Comparison of ENCODE assay signal across 25 cellular contexts in the genomic region with DNA sequence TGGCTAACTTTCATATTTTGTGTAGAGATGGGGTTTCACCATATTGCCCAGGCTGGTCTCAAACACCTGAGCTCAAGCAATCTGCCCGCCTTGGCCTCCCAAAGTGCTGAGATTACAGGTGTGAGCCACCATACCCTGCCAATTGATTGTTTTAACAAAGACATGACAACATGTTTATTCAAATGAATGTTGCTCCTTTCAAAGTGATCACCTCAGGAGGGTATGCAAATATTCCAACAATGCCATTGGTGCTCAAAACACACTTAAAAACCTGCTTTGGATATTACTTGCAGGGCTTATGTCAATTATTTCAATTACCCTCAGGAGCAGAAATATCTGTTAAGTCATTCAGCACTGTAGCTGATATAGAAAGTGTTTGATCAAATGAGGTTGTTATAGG. TPM values are rescaled to one million over a fixed set of nuclear protein-coding genes. Genes with fewer than 3 reads are reported as not detected.
"Had no signal": no experiment of that assay in that cellular context is flagged by ENCODE, and none has a peak within 500 bp of the region (broad histone marks: within the 10 kb centered on the region; RNA-seq: fewer than 3 reads in every experiment).

No MANE protein-coding gene starts in this region.

- H3K27me3 Mint-ChIP-seq: stimulated activated memory B cell treated with anti-CD40 and anti-IgM and Interleukin-4, amounts not matched to agents 10 μg/mL and 1 μg/mL and 100 μg/mL, for 72 hours had no signal

- H3K4me3 ChIP-seq: esophagus muscularis mucosa, right lobe of liver, skin epidermis, stomach, transverse colon had no signal

- ATAC-seq: left colon; right lobe of liver; stimulated activated memory B cell treated with anti-CD40 and anti-IgM and Interleukin-4, amounts not matched to agents 10 μg/mL and 1 μg/mL and 100 μg/mL, for 72 hours had no signal

- DNase-seq: activated CD4-positive, alpha-beta T cell treated with anti-CD3 and anti-CD28 coated beads, Interleukin-2, amount 50 U/mL, for 1 hour; activated CD4-positive, CD25-positive, alpha-beta regulatory T cell treated with anti-CD3 and anti-CD28 coated beads, Interleukin-2, amount 50 U/mL, for 72 hours; activated naive CD4-positive, alpha-beta T cell treated with anti-CD3 and anti-CD28 coated beads, Interleukin-2, amount 50 U/mL, for 16 hours; activated T-cell treated with anti-CD3 and anti-CD28 coated beads, Interleukin-2, amount 50 U/mL, for 1 hour; central memory CD4-positive, alpha-beta T cell; dermis blood vessel endothelial cell; effector CD8-positive, alpha-beta T cell; head of caudate nucleus; hypothalamus; left colon; mesenchymal stem cell; naive B cell; posterior cingulate gyrus; right lobe of liver; stimulated activated CD4-positive, alpha-beta T cell treated with anti-CD3 and anti-CD28 coated beads, Interleukin-2, amount 100 ng/mL, for 24 hours; stomach; transverse colon had no signal

- H3K27me3 ChIP-seq: esophagus muscularis mucosa, right lobe of liver, stomach, transverse colon had no signal

- H3K36me3 ChIP-seq: esophagus muscularis mucosa, right lobe of liver, transverse colon had no signal

- H3K27ac ChIP-seq: esophagus muscularis mucosa, right lobe of liver, skin epidermis had no signal

- H3K4me3 Mint-ChIP-seq: naive B cell; neural crest cell; stimulated activated memory B cell treated with anti-CD40 and anti-IgM and Interleukin-4, amounts not matched to agents 10 μg/mL and 1 μg/mL and 100 μg/mL, for 72 hours had no signal

- H3K9me3 Mint-ChIP-seq: naive B cell; neural crest cell; stimulated activated memory B cell treated with anti-CD40 and anti-IgM and Interleukin-4, amounts not matched to agents 10 μg/mL and 1 μg/mL and 100 μg/mL, for 72 hours had no signal

- H3K9me3 ChIP-seq: esophagus muscularis mucosa, right lobe of liver, stomach, transverse colon had no signal

- H3K27ac Mint-ChIP-seq: stimulated activated memory B cell treated with anti-CD40 and anti-IgM and Interleukin-4, amounts not matched to agents 10 μg/mL and 1 μg/mL and 100 μg/mL, for 72 hours had no signal

RNA-seq across cellular contexts. Expression of gene LAX1, which starts 7.9 kb away (rescaled TPM):
- total RNA-seq: astrocyte, dermis blood vessel endothelial cell, endothelial cell of umbilical vein, frontal cortex, neural crest cell, temporal lobe had no signal
- polyA plus RNA-seq: endothelial cell of umbilical vein had no signal
